19 cellular contexts compared by ENCODE assay signal in genomic region chr14:27090716-27091115, GRCh38.
"Had no signal": no experiment of that assay in that cellular context is flagged by ENCODE, and none has a peak within 500 bp of the region (broad histone marks: within the 10 kb centered on the region; RNA-seq: fewer than 3 reads in every experiment).

No MANE protein-coding gene starts in this region.

- H2AFZ ChIP-seq: hepatocyte had no signal

- H3K9me3 ChIP-seq: left ventricle myocardium inferior, lower lobe of right lung, right atrium auricular region, stomach had no signal

- H3K79me2 ChIP-seq: hepatocyte had no signal

- DNase-seq: effector CD4-positive, alpha-beta T cell; endodermal cell; erythroblast; foreskin keratinocyte; head of caudate nucleus; kidney; left cardiac atrium; left ventricle myocardium inferior; lower lobe of right lung; natural killer cell; posterior cingulate gyrus; small intestine; stimulated activated CD4-positive, alpha-beta T cell treated with anti-CD3 and anti-CD28 coated beads, Interleukin-12 subunit alpha, Interleukin-12 subunit beta, amount 100 ng/mL, for 4 hours; stimulated activated naive CD4-positive, alpha-beta T cell; stomach; substantia nigra; trophoblast cell had no signal

- H3K36me3 ChIP-seq: left ventricle myocardium inferior, lower lobe of right lung, right atrium auricular region, stomach had no signal

- H3K27me3 ChIP-seq: foreskin keratinocyte, hepatocyte, right atrium auricular region, stomach had no signal

- H3K4me1 ChIP-seq: foreskin keratinocyte, left ventricle myocardium inferior, lower lobe of right lung, right atrium auricular region, stomach had no signal

- H3K4me3 ChIP-seq: hepatocyte, left ventricle myocardium inferior, lower lobe of right lung, right atrium auricular region, stomach had no signal

- H3K4me2 ChIP-seq: hepatocyte had no signal

- H3K27ac ChIP-seq: foreskin keratinocyte, hepatocyte, left ventricle myocardium inferior, lower lobe of right lung, right atrium auricular region, stomach had no signal
